8 cellular contexts compared by ENCODE assay signal in the genomic region with DNA sequence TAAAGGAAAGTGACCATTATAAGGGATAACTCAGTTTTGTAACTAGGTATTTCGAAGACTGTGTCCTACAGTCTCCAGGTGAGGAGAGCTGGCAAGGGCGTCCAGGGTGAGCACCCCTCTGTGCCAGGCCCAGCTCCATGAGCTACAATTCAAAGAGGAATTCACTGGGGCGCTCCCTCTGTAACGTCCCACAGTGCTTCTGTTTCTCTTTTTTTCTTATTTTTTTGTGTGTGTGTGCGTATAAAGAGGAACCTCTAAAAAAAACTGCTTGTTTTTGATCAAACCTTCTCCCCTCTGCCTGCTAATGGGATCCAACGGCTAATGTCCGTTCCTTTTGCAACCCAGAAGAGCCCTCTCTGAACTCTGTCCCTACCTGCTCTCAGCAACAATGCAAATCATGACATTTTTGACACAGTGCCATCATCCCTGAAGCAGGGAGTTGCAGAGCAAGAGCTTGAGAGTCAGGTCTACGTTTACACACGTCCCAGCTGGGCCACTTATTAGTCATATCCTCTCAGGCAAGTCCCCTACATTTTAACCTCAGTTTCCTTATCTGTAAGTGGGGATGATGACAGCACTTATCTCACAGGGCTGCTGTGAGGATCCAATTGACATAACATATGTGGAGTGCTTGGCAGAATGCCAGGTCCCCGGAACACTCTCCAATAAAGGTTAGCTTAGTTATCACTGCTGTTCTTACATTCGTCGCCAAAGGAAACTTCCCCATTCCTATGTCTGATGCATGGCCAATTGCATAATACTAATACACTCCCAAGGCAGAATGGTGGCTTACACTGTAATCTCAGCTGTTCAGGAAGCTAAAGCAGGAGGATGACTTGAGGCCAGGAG. TPM values are rescaled to one million over a fixed set of nuclear protein-coding genes. Genes with fewer than 3 reads are reported as not detected.
DNase-seq lines count a peak whose midpoint lies in the region; ATAC-seq, FAIRE-seq and TF ChIP-seq lines count a peak whose summit lies in the region.

No MANE protein-coding gene starts in this region.

- no peaks in the 10 kb centered on the region for H3K79me2 ChIP-seq in astrocyte (ENCODE audit: insufficient read depth, low read length)

- no peak overlapping the region for H3K9ac ChIP-seq in astrocyte (ENCODE audit: low read length)

- H3K36me3 ChIP-seq in astrocyte (ENCODE audit: insufficient read depth, low read length) (peaks cover 21% of the 10 kb centered on the region), thymus (ENCODE audit: control insufficient read depth, insufficient read depth) (peaks cover 66% of the 10 kb centered on the region)

- no peak overlapping the region for H3K4me3 Mint-ChIP-seq in astrocyte (ENCODE audit: unreplicated experiment)

- peaks cover 2% of the 10 kb centered on the region for H3K4me1 Mint-ChIP-seq in astrocyte (ENCODE audit: low read depth, unreplicated experiment)

- FAIRE-seq in astrocyte (lab: Jason Lieb, UNC), result peak; percentile 98

- peaks cover 13% of the 10 kb centered on the region for H3K4me1 ChIP-seq in astrocyte (ENCODE audit: insufficient read depth, low read length)
- H3K4me1 ChIP-seq in thymus (ENCODE audit: control insufficient read depth, insufficient read depth, low read length), result no peaks in the 10 kb centered on the region

- H3K27ac Mint-ChIP-seq in astrocyte (ENCODE audit: unreplicated experiment), result peak overlapping the region; percentile 66

- WGBS in thymus, result 92% methylated on average over 12 of the region's 12 CpGs

- H3K4me3 ChIP-seq in astrocyte (ENCODE audit: insufficient read depth, low read depth, low read length) (no peak overlapping the region), thymus (ENCODE audit: low read length) (no peak overlapping the region)

- H3K9me3 Mint-ChIP-seq in astrocyte (ENCODE audit: unreplicated experiment), result no peaks in the 10 kb centered on the region

- H3K27me3 ChIP-seq in astrocyte (ENCODE audit: insufficient read depth, low read length) (no peaks in the 10 kb centered on the region), thymus (ENCODE audit: control insufficient read depth, insufficient read depth) (no peaks in the 10 kb centered on the region)

- no peaks in the 10 kb centered on the region for H3K9me3 ChIP-seq in astrocyte (ENCODE audit: insufficient read depth, low read depth, low read length)
- H3K9me3 ChIP-seq in thymus (ENCODE audit: control insufficient read depth), result no peaks in the 10 kb centered on the region

- no peak overlapping the region for H2AFZ ChIP-seq in astrocyte (ENCODE audit: low read depth, low read length)

- no peak overlapping the region for H3K4me2 ChIP-seq in astrocyte (ENCODE audit: low read length)

- peaks cover 35% of the 10 kb centered on the region for H3K36me3 Mint-ChIP-seq in astrocyte (ENCODE audit: low read depth, unreplicated experiment)

- peaks cover 4% of the 10 kb centered on the region for H4K20me1 ChIP-seq in astrocyte (ENCODE audit: insufficient read depth, low read length)

- H3K27me3 Mint-ChIP-seq in astrocyte (ENCODE audit: low read depth, unreplicated experiment), result no peaks in the 10 kb centered on the region

- intact Hi-C loops in left colon (cut with DNase I, micrococcal nuclease), result no loop called here

- ATAC-seq in HG03439 (IDR thresholded peaks at IDR 0.05; ENCODE audit: unreplicated experiment) (peak; percentile 76), left colon (peak; percentile 95)

- peak; percentile 21 for DNase-seq in activated T-cell treated with anti-CD3 and anti-CD28 coated beads for 48 hours (ENCODE audit: low read depth)
- DNase-seq in activated T-cell treated with anti-CD3 and anti-CD28 coated beads, Interleukin-2, amount 50 U/mL, for 1 hour, result no peak
- peak; percentile 67 for DNase-seq in NOMO-1 treated with dmso at 0.1 percent for 144 hours (lab: John Stamatoyannopoulos, UW; ENCODE audit: unreplicated experiment)
- peak; percentile 98 for DNase-seq in astrocyte (ENCODE audit: low read depth)
- DNase-seq in left colon, result peak; percentile 88 to 92
- DNase-seq in stimulated activated naive CD4-positive, alpha-beta T cell treated with Interleukin-2 at 50 U/mL for 16 hours (lab: John Stamatoyannopoulos, UW), result no peak

- TF ChIP-seq CTCF in astrocyte (IDR thresholded peaks at IDR 0.05; ENCODE audit: insufficient read depth, low read depth, low read length), result no peak

- peak overlapping the region; percentile 28 for H3K27ac ChIP-seq in astrocyte (ENCODE audit: low read depth, low read length)
- peak overlapping the region; percentile 22 for H3K27ac ChIP-seq in thymus (ENCODE audit: low read depth)

RNA-seq across cellular contexts. Expression of gene ASCC2, which starts 16.9 kb away (rescaled TPM):
- total RNA-seq in astrocyte, result 69.5 and 71.2 TPM in 2 replicates
- total RNA-seq in left colon, result 10 to 100 TPM; 63.0 to 71.3 TPM
- 51.8 TPM for polyA plus RNA-seq in thymus

RNA-seq across cellular contexts. Expression of gene UQCR10, which starts 54.0 kb away (rescaled TPM):
- total RNA-seq in astrocyte (110 and 112 TPM in 2 replicates), left colon (100 to 1,000 TPM; 157 to 198 TPM)
- 157 TPM for polyA plus RNA-seq in thymus

RNA-seq across cellular contexts. Expression of gene ZMAT5, which starts 54.4 kb away (rescaled TPM):
- total RNA-seq in astrocyte (24.4 and 24.8 TPM in 2 replicates), left colon (10 to 100 TPM; 12.7 TPM)
- 21.8 TPM for polyA plus RNA-seq in thymus

Comparison
In these comparisons a context has a peak if more than half of its experiments do, and no peak if none do; other contexts are left out.
1. DNase-seq: peak in activated T-cell treated with anti-CD3 and anti-CD28 coated beads for 48 hours (single experiment), NOMO-1 treated with dmso at 0.1 percent for 144 hours (single experiment), astrocyte (single experiment) and left colon (2 of 2); none in activated T-cell treated with anti-CD3 and anti-CD28 coated beads, Interleukin-2, amount 50 U/mL, for 1 hour (single experiment) and stimulated activated naive CD4-positive, alpha-beta T cell treated with Interleukin-2 at 50 U/mL for 16 hours (single experiment).